ENCODE assay signal across 20 cellular contexts in genomic region chr2:219531639-219532377, GRCh38. TPM values are rescaled to one million over a fixed set of nuclear protein-coding genes. Genes with fewer than 3 reads are reported as not detected.
DNase-seq lines count a peak whose midpoint lies in the region; ATAC-seq lines count a peak whose summit lies in the region.
"Had no signal": no experiment of that assay in that cellular context is flagged by ENCODE, and none has a peak within 500 bp of the region (broad histone marks: within the 10 kb centered on the region; RNA-seq: fewer than 3 reads in every experiment).

No MANE protein-coding gene starts in this region.

- H3K4me1 ChIP-seq in NT2/D1 (ENCODE audit: insufficient read depth, insufficient read length): peaks cover 34% of the 10 kb centered on the region
- peaks cover 10 to 12% of the 10 kb centered on the region in 2 donors for H3K4me1 ChIP-seq in neuronal stem cell (ENCODE audit: control insufficient read depth in 2 of 2, insufficient read depth in 1 of 2, low read depth in 1 of 2, low read length in 2 of 2)
- H3K4me1 ChIP-seq: HAP-1 had no signal

- H3K79me1 ChIP-seq in neuronal stem cell (ENCODE audit: low read depth, low read length): no peaks in the 10 kb centered on the region

- H3K9ac ChIP-seq in NT2/D1 (ENCODE audit: insufficient read length, low read depth) (peak overlapping the region; percentile 47), neuronal stem cell (ENCODE audit: low read depth, low read length, poor library complexity) (peak overlapping the region; percentile 9)
- H3K9ac ChIP-seq: GM23248 had no signal

- no peak overlapping the region for H3K18ac ChIP-seq in neuronal stem cell (ENCODE audit: low read length)

- peak overlapping the region; percentile 46 for H3K4ac ChIP-seq in neuronal stem cell (ENCODE audit: low read length)

- peak overlapping the region; percentile 50 for H2BK15ac ChIP-seq in neuronal stem cell (ENCODE audit: low read length)

- H3K4me3 ChIP-seq in NT2/D1 (ENCODE audit: insufficient read length, low read depth) (no peak overlapping the region), neuronal stem cell (ENCODE audit: low read length in 2 of 2) (no peak overlapping the region)
- H3K4me3 ChIP-seq: GM23248, HAP-1, SJCRH30 had no signal

- H3K27me3 ChIP-seq in NT2/D1 (ENCODE audit: insufficient read depth, insufficient read length) (peaks cover 59% of the 10 kb centered on the region), neuronal stem cell (ENCODE audit: control insufficient read depth in 3 of 3, insufficient read depth in 3 of 3, low read depth in 1 of 3, low read length in 3 of 3) (peaks cover 0 to 71% (median 19%) of the 10 kb centered on the region in 3 experiments)

- ATAC-seq in HG02642 (IDR thresholded peaks at IDR 0.05; ENCODE audit: poor library complexity, unreplicated experiment) (no peak), HG03354 (IDR thresholded peaks at IDR 0.05; ENCODE audit: poor library complexity, severe bottlenecking, unreplicated experiment) (no peak)

- no peak overlapping the region for H3K14ac ChIP-seq in neuronal stem cell (ENCODE audit: low read length)

- DNase-seq in NCI-H2196 treated with DMSO at 0.1 percent for 48 hours (lab: John Stamatoyannopoulos, UW; ENCODE audit: unreplicated experiment) (peak; percentile 9), NCI-H2196 (lab: John Stamatoyannopoulos, UW; ENCODE audit: unreplicated experiment) (no peak), DMS79 treated with DMSO at 0.1 percent for 48 hours (lab: John Stamatoyannopoulos, UW) (peak; percentile 46), NT2/D1 (ENCODE audit: low read depth, low spot score) (no peak), neuronal stem cell (ENCODE audit: low spot score) (no peak)
- DNase-seq: GM23248, Karpas-422, MV-4-11, NCI-H1105 treated with DMSO at 0.1 percent for 48 hours, NCI-H1694 treated with DMSO at 0.1 percent for 48 hours, NCI-H2107, NCI-H345, NCI-H526 treated with DMSO at 0.1 percent for 48 hours, SJCRH30, T-helper 9 cell had no signal

- H3K9me3 ChIP-seq in NT2/D1 (ENCODE audit: insufficient read depth, low read length) (no peaks in the 10 kb centered on the region), neuronal stem cell (replicated peaks in 1 of 2; ENCODE audit: control insufficient read depth in 2 of 2, insufficient read depth in 1 of 2, low read depth in 1 of 2, low read length in 2 of 2) (no peaks in the 10 kb centered on the region)
- H3K9me3 ChIP-seq: HAP-1, SJCRH30 had no signal

- H4K8ac ChIP-seq in neuronal stem cell (ENCODE audit: low read depth, low read length): no peak overlapping the region

- peak overlapping the region; percentile 27 for H2AK5ac ChIP-seq in neuronal stem cell (ENCODE audit: low read depth, low read length)

- no peak overlapping the region for H3K23ac ChIP-seq in neuronal stem cell (ENCODE audit: low read depth, low read length, poor library complexity)

- no peak overlapping the region for H2BK12ac ChIP-seq in neuronal stem cell (ENCODE audit: low read length)

- no peak overlapping the region for H2AFZ ChIP-seq in neuronal stem cell (ENCODE audit: low read length)
- H2AFZ ChIP-seq: GM23248 had no signal

- no peak overlapping the region for H2BK120ac ChIP-seq in neuronal stem cell (ENCODE audit: low read depth, low read length)

- H3K36me3 ChIP-seq in NT2/D1 (ENCODE audit: insufficient read depth, insufficient read length, low read length) (no peaks in the 10 kb centered on the region), neuronal stem cell (replicated peaks in 1 of 2; ENCODE audit: control insufficient read depth in 2 of 2, insufficient read depth in 2 of 2, low read length in 2 of 2) (no peaks in the 10 kb centered on the region)
- H3K36me3 ChIP-seq: HAP-1, SJCRH30 had no signal

- WGBS in neuronal stem cell (ENCODE audit: extremely low coverage in 2 of 2, insufficient read length in 2 of 2, insufficient replicate concordance in 1 of 2), 2 donors: no CpG with 5 or more reads among the region's 20 CpGs

- no peak overlapping the region for H3K27ac ChIP-seq in neuronal stem cell (replicated peaks; ENCODE audit: low read length)
- H3K27ac ChIP-seq: GM23248, SJCRH30 had no signal

- no peak overlapping the region for H3K4me2 ChIP-seq in neuronal stem cell (ENCODE audit: insufficient read depth, low read length, poor library complexity, severe bottlenecking)

- no peak overlapping the region for H4K91ac ChIP-seq in neuronal stem cell (ENCODE audit: low read depth, low read length, poor library complexity)

- H2BK5ac ChIP-seq in neuronal stem cell (ENCODE audit: low read length): no peak overlapping the region

RNA-seq across cellular contexts. Expression of gene CHPF, which starts 11.8 kb away (rescaled TPM):
- 12.6 TPM for polyA plus RNA-seq in neuronal stem cell (2013, experiment 1 of 2)
- polyA plus RNA-seq in neuronal stem cell (2013, experiment 2 of 2): 12.8 TPM

RNA-seq across cellular contexts. Expression of gene TMEM198, which starts 12.0 kb away (rescaled TPM):
- polyA plus RNA-seq in neuronal stem cell (2013, experiment 1 of 2): 2.7 TPM
- 1.8 TPM for polyA plus RNA-seq in neuronal stem cell (2013, experiment 2 of 2)
- polyA plus RNA-seq: CD14-positive monocyte had no signal

RNA-seq across cellular contexts. Expression of gene ASIC4, which starts 17.5 kb away (rescaled TPM):
- 0.14 TPM for polyA plus RNA-seq in neuronal stem cell (2013, experiment 1 of 2)
- 0.15 TPM for polyA plus RNA-seq in neuronal stem cell (2013, experiment 2 of 2)
- polyA plus RNA-seq: CD14-positive monocyte, GM23248, IgD-negative memory B cell had no signal

RNA-seq across cellular contexts. Expression of gene GMPPA, which starts 33.1 kb away (rescaled TPM):
- 11.1 TPM for polyA plus RNA-seq in neuronal stem cell (2013, experiment 1 of 2)
- polyA plus RNA-seq in neuronal stem cell (2013, experiment 2 of 2): 10.9 TPM

RNA-seq across cellular contexts. Expression of gene OBSL1, which starts 39.5 kb away (rescaled TPM):
- polyA plus RNA-seq in neuronal stem cell (2013, experiment 1 of 2): 40.6 TPM
- 41.4 TPM for polyA plus RNA-seq in neuronal stem cell (2013, experiment 2 of 2)
- polyA plus RNA-seq: CD14-positive monocyte, IgD-negative memory B cell had no signal

Comparison
In these comparisons a context has a peak if more than half of its experiments do, and no peak if none do; other contexts are left out.
1. DNase-seq: peak in NCI-H2196 treated with DMSO at 0.1 percent for 48 hours (single experiment) and DMS79 treated with DMSO at 0.1 percent for 48 hours (single experiment); none in NCI-H2196 (single experiment), NT2/D1 (single experiment) and neuronal stem cell (single experiment).